ENCODE assay signal across 8 cellular contexts in the genomic region with DNA sequence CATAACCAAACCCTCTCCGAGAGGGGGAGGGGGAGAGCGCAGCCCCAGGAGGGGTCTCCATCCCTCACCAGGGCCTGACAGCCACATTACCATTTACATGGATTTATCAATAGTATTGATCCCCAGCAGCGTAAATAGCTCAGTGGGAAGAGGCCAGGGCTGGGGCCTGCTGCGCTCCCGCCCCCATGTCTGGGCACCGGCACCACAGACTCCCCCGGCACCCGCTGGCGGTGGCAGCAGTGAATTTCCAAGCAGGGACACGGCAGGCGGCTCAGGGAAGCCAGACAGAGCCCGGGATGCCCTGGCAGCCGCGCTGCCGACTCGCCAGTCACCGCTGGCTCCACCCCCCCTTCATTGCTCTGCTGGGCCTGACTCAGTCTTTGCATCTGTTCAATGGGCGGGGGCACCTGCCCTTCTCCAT. TPM values are rescaled to one million over a fixed set of nuclear protein-coding genes. Genes with fewer than 3 reads are reported as not detected.
DNase-seq lines count a peak whose midpoint lies in the region; ATAC-seq and TF ChIP-seq lines count a peak whose summit lies in the region.

No MANE protein-coding gene starts in this region.

- no peak for TF ChIP-seq POLR2A in suprapubic skin (IDR thresholded peaks at IDR 0.05)

- ATAC-seq in activated T-helper 17 cell treated with anti-CD3 and anti-CD28 coated beads, Interleukin-2, amount 50 U/mL, for 72 hours (replicated peaks): no peak
- ATAC-seq in sciatic nerve (no peak), HG03439 (IDR thresholded peaks at IDR 0.05; ENCODE audit: unreplicated experiment) (no peak)

- no peaks in the 10 kb centered on the region for H3K36me3 Mint-ChIP-seq in activated CD4-positive, alpha-beta T cell treated with anti-CD3 and anti-CD28 coated beads, Interleukin-2, amount 10 ng/mL, durations not matched to agents 7 days and 5 days (ENCODE audit: low read depth)
- H3K36me3 Mint-ChIP-seq in activated T-helper 17 cell treated with anti-CD3 and anti-CD28 coated beads, Interleukin-2, amount 50 U/mL, for 72 hours (ENCODE audit: low read depth): no peaks in the 10 kb centered on the region

- H3K27ac Mint-ChIP-seq in activated CD4-positive, alpha-beta T cell treated with anti-CD3 and anti-CD28 coated beads, Interleukin-2, amount 10 ng/mL, durations not matched to agents 7 days and 5 days: no peak overlapping the region
- peak overlapping the region; percentile 59 for H3K27ac Mint-ChIP-seq in activated T-helper 17 cell treated with anti-CD3 and anti-CD28 coated beads, Interleukin-2, amount 50 U/mL, for 72 hours

- no peak overlapping the region for H3K9ac ChIP-seq in iPS-20b (ENCODE audit: low read depth, low read length)

- peak overlapping the region; percentile 92 for H3K4me3 Mint-ChIP-seq in activated CD4-positive, alpha-beta T cell treated with anti-CD3 and anti-CD28 coated beads, Interleukin-2, amount 10 ng/mL, durations not matched to agents 7 days and 5 days
- peak overlapping the region; percentile 80 for H3K4me3 Mint-ChIP-seq in activated T-helper 17 cell treated with anti-CD3 and anti-CD28 coated beads, Interleukin-2, amount 50 U/mL, for 72 hours

- WGBS in suprapubic skin: 27% methylated on average over 9 of the region's 18 CpGs

- H3K4me3 ChIP-seq in iPS-20b (ENCODE audit: low read length) (peak overlapping the region; percentile 86), suprapubic skin (peak overlapping the region; percentile 91)

- H3K4me1 ChIP-seq in iPS-20b (ENCODE audit: insufficient read depth, low read length) (peaks cover 46% of the 10 kb centered on the region; the same call in 1 of the 2 replicates), suprapubic skin (peaks cover 69% of the 10 kb centered on the region)

- H3K9me3 ChIP-seq in iPS-20b (ENCODE audit: insufficient read depth, low read depth, low read length): no peaks in the 10 kb centered on the region
- no peaks in the 10 kb centered on the region for H3K9me3 ChIP-seq in suprapubic skin

- DNase-seq in activated CD4-positive, alpha-beta T cell treated with anti-CD3 and anti-CD28 coated beads, Interleukin-2, amount 10 ng/mL, durations not matched to agents 7 days and 5 days: no peak
- DNase-seq in activated CD4-positive, alpha-beta T cell treated with anti-CD3 and anti-CD28 coated beads, Interleukin-2, amount 50 U/mL, for 4 hours: no peak
- DNase-seq in suprapubic skin (ENCODE audit: low spot score in 2 of 2) (no peak), sciatic nerve (ENCODE audit: low spot score) (no peak), SK-N-DZ (ENCODE audit: low spot score) (no peak)

- H3K9me3 Mint-ChIP-seq in activated CD4-positive, alpha-beta T cell treated with anti-CD3 and anti-CD28 coated beads, Interleukin-2, amount 10 ng/mL, durations not matched to agents 7 days and 5 days: no peaks in the 10 kb centered on the region
- H3K9me3 Mint-ChIP-seq in activated T-helper 17 cell treated with anti-CD3 and anti-CD28 coated beads, Interleukin-2, amount 50 U/mL, for 72 hours: no peaks in the 10 kb centered on the region

- H3K36me3 ChIP-seq in iPS-20b (ENCODE audit: insufficient read depth, low read depth, low read length) (no peaks in the 10 kb centered on the region), suprapubic skin (no peaks in the 10 kb centered on the region)

- no peak for TF ChIP-seq EP300 in suprapubic skin (IDR thresholded peaks at IDR 0.05)

- no peak overlapping the region for H3K27ac ChIP-seq in iPS-20b (ENCODE audit: low read length)
- no peak overlapping the region for H3K27ac ChIP-seq in suprapubic skin

- POLR2A ChIA-PET in activated CD4-positive, alpha-beta T cell treated with anti-CD3 and anti-CD28 coated beads, Interleukin-2, amount 10 ng/mL, durations not matched to agents 7 days and 5 days (lab: Charles Lee): no interaction called here

- peaks cover 22% of the 10 kb centered on the region for H3K4me1 Mint-ChIP-seq in activated CD4-positive, alpha-beta T cell treated with anti-CD3 and anti-CD28 coated beads, Interleukin-2, amount 10 ng/mL, durations not matched to agents 7 days and 5 days
- H3K4me1 Mint-ChIP-seq in activated T-helper 17 cell treated with anti-CD3 and anti-CD28 coated beads, Interleukin-2, amount 50 U/mL, for 72 hours: peaks cover 12% of the 10 kb centered on the region

- intact Hi-C loops in sciatic nerve (cut with DNase I): loop anchor here (5.0 to 10.0 kb wide), 2 partner anchors 50 to 202 kb away; no protein-coding TSS in a partner anchor

- CTCF ChIA-PET in activated CD4-positive, alpha-beta T cell treated with anti-CD3 and anti-CD28 coated beads, Interleukin-2, amount 10 ng/mL, durations not matched to agents 7 days and 5 days (lab: Charles Lee): no interaction called here

- no peaks in the 10 kb centered on the region for H3K27me3 Mint-ChIP-seq in activated CD4-positive, alpha-beta T cell treated with anti-CD3 and anti-CD28 coated beads, Interleukin-2, amount 10 ng/mL, durations not matched to agents 7 days and 5 days
- no peaks in the 10 kb centered on the region for H3K27me3 Mint-ChIP-seq in activated T-helper 17 cell treated with anti-CD3 and anti-CD28 coated beads, Interleukin-2, amount 50 U/mL, for 72 hours

- no peak for TF ChIP-seq CTCF in suprapubic skin (IDR thresholded peaks at IDR 0.05)

- H3K27me3 ChIP-seq in iPS-20b (ENCODE audit: insufficient read depth, low read length) (no peaks in the 10 kb centered on the region), suprapubic skin (no peaks in the 10 kb centered on the region)

RNA-seq across cellular contexts. Expression of gene NCOR2, which starts 2.3 kb away (rescaled TPM):
- total RNA-seq in activated CD4-positive, alpha-beta T cell treated with anti-CD3 and anti-CD28 coated beads, Interleukin-2, amount 10 ng/mL, durations not matched to agents 7 days and 5 days: 100 to 1,000 TPM in 1 of 2 experiments, 10 to 100 TPM in 1; 96.4 to 102 TPM
- 10 to 100 TPM; 72.8 to 87.8 TPM for total RNA-seq in activated T-helper 17 cell treated with anti-CD3 and anti-CD28 coated beads, Interleukin-2, amount 50 U/mL, for 72 hours
- total RNA-seq in suprapubic skin (100 to 1,000 TPM; 111 to 264 (median 187) TPM), sciatic nerve (345 TPM)
- 11.5 and 13.0 TPM in 2 replicates for polyA plus RNA-seq in SK-N-DZ (2014; cell fraction: cytosol; rRNA removed)
- 19.1 and 41.1 TPM in 2 replicates for polyA plus RNA-seq in SK-N-DZ (2014; cell fraction: nucleus; rRNA removed)
